Comparison of ENCODE assay signal across 9 cellular contexts in genomic region chr17:78355701-78356100, GRCh38. TPM values are rescaled to one million over a fixed set of nuclear protein-coding genes. Genes with fewer than 3 reads are reported as not detected.
DNase-seq lines count a peak whose midpoint lies in the region; ATAC-seq, FAIRE-seq and TF ChIP-seq lines count a peak whose summit lies in the region.
"Had no signal": no experiment of that assay in that cellular context is flagged by ENCODE, and none has a peak within 500 bp of the region (broad histone marks: within the 10 kb centered on the region; RNA-seq: fewer than 3 reads in every experiment).

No MANE protein-coding gene starts in this region.

- H3K9me1 ChIP-seq in K562 (ENCODE audit: control insufficient read depth, insufficient read depth, low read length) = peaks cover 23% of the 10 kb centered on the region

- 17% methylated on average over 3 of the region's 3 CpGs for WGBS in K562 (ENCODE audit: insufficient coverage, low coverage, missing lambda C conversion rate)
- WGBS in mesenchymal stem cell = 72% methylated on average over 3 of the region's 3 CpGs

- no peak for TF ChIP-seq EP300 in K562 (IDR thresholded peaks at IDR 0.05; ENCODE audit: low read length)

- peak overlapping the region; percentile 49 for H2BK15ac ChIP-seq in mesenchymal stem cell (ENCODE audit: low read depth, poor library complexity, severe bottlenecking)

- H3K14ac ChIP-seq in mesenchymal stem cell (ENCODE audit: low read length in 2 of 2) = peak overlapping the region in 1 of 2 experiments; percentile 48

- peak overlapping the region; percentile 38 to 72 for H2BK12ac ChIP-seq in mesenchymal stem cell (ENCODE audit: low read length in 2 of 2)

- no peak overlapping the region for H3K4ac ChIP-seq in mesenchymal stem cell (ENCODE audit: low read depth in 1 of 2, low read length in 2 of 2)

- peak overlapping the region; percentile 73 for H2AK5ac ChIP-seq in mesenchymal stem cell (ENCODE audit: low read length, severe bottlenecking)

- no peak overlapping the region; the same call in 1 of the 2 replicates for H3K4me2 ChIP-seq in K562 (ENCODE audit: insufficient read depth, low read length)
- no peak overlapping the region for H3K4me2 ChIP-seq in mesenchymal stem cell (ENCODE audit: low read length, poor library complexity, severe bottlenecking)

- H4K8ac ChIP-seq in mesenchymal stem cell (ENCODE audit: low read length) = no peak overlapping the region

- peaks cover 37% of the 10 kb centered on the region for H4K20me1 ChIP-seq in K562 (replicated peaks; ENCODE audit: control insufficient read depth, insufficient read depth, low read length)

- no peak for FAIRE-seq in K562 (lab: Jason Lieb, UNC)
- FAIRE-seq in urothelium cell line (lab: Jason Lieb, UNC) = peak; percentile 79

- no peak overlapping the region for H3K23ac ChIP-seq in mesenchymal stem cell (ENCODE audit: low read length in 2 of 2)

- no peaks in the 10 kb centered on the region for H3K79me1 ChIP-seq in mesenchymal stem cell (replicated peaks; ENCODE audit: low read length, poor library complexity, severe bottlenecking)

- H3K27ac ChIP-seq in cardiac muscle cell = peak overlapping the region; percentile 97
- H3K27ac ChIP-seq in K562 (ENCODE audit: extremely low read depth, low read depth, low read length) = no peak overlapping the region
- peak overlapping the region; percentile 70 for H3K27ac ChIP-seq in mesenchymal stem cell (ENCODE audit: low read length, poor library complexity, severe bottlenecking)
- H3K27ac ChIP-seq: BLaER1 had no signal

- TF ChIP-seq RAD21 in K562 (CRISPR knock-in tag; conservative IDR thresholded peaks at IDR 0.05 in 1 of 2, IDR thresholded peaks at IDR 0.05 in 1 of 2) = no peak

- TF ChIP-seq CTCF in cardiac muscle cell (IDR thresholded peaks at IDR 0.05; ENCODE audit: low read depth, low read length) = no peak
- TF ChIP-seq CTCF in K562 (IDR thresholded peaks at IDR 0.05 in 2 of 3, conservative IDR thresholded peaks at IDR 0.05 in 1 of 3; ENCODE audit: insufficient read depth in 2 of 3, low read depth in 1 of 3, low read length in 3 of 3) = no peak

- H3K9me3 ChIP-seq in cardiac muscle cell (ENCODE audit: low read depth) = no peaks in the 10 kb centered on the region
- no peaks in the 10 kb centered on the region for H3K9me3 ChIP-seq in K562 (replicated peaks; ENCODE audit: control insufficient read depth, insufficient read depth, low read depth, low read length)
- no peaks in the 10 kb centered on the region for H3K9me3 ChIP-seq in mesenchymal stem cell (ENCODE audit: control insufficient read depth, low read length)
- H3K9me3 ChIP-seq: BLaER1 had no signal

- peak in 1 of 2 donors; percentile 25 for DNase-seq in cardiac muscle cell (ENCODE audit: low read depth in 1 of 2, low spot score in 1 of 2)
- no peak for DNase-seq in left ventricle myocardium superior
- no peak for DNase-seq in K562 (ENCODE audit: extremely low read depth in 1 of 4, low spot score in 3 of 4)
- no peak for DNase-seq in mesenchymal stem cell
- no peak for DNase-seq in urothelium cell line (ENCODE audit: low spot score)

- H3K27me3 ChIP-seq in cardiac muscle cell (no peaks in the 10 kb centered on the region), K562 (ENCODE audit: control insufficient read depth in 2 of 2, insufficient read depth in 2 of 2, low read length in 2 of 2) (no peaks in the 10 kb centered on the region), mesenchymal stem cell (ENCODE audit: control insufficient read depth in 1 of 2, insufficient read depth in 1 of 2, low read length in 2 of 2) (no peaks in the 10 kb centered on the region)

- TF ChIP-seq POLR2A in K562 (conservative IDR thresholded peaks at IDR 0.05) = no peak

- POLR2A ChIA-PET in K562 (lab: Yijun Ruan, JAX) = interaction anchor here (0.7 to 1.7 kb wide), 5 partner anchors 8 to 101 kb away, joined by 3 read pairs; no protein-coding TSS in a partner anchor

- H3K36me3 ChIP-seq in cardiac muscle cell (no peaks in the 10 kb centered on the region), K562 (ENCODE audit: control insufficient read depth, insufficient read depth, low read length) (peaks cover 33% of the 10 kb centered on the region), mesenchymal stem cell (ENCODE audit: control insufficient read depth in 1 of 2, insufficient read depth in 2 of 2, low read depth in 1 of 2, low read length in 2 of 2) (peaks cover 32 to 38% of the 10 kb centered on the region in 2 experiments)
- H3K36me3 ChIP-seq: BLaER1 had no signal

- peaks cover 41% of the 10 kb centered on the region for H3K79me2 ChIP-seq in K562 (ENCODE audit: control insufficient read depth, insufficient read depth, low read length)

- H3K4me3 ChIP-seq in cardiac muscle cell (no peak overlapping the region), K562 (no peak overlapping the region), mesenchymal stem cell (ENCODE audit: insufficient read depth in 1 of 2, low read depth in 1 of 2, low read length in 2 of 2) (peak overlapping the region in 1 of 2 experiments; percentile 75)
- H3K4me3 ChIP-seq: BLaER1 had no signal

- H2AFZ ChIP-seq in K562 (ENCODE audit: low read depth, low read length) (no peak overlapping the region), mesenchymal stem cell (ENCODE audit: low read depth, low read length) (no peak overlapping the region)

- H3K4me1 ChIP-seq in cardiac muscle cell (ENCODE audit: low read depth) (peaks cover 59% of the 10 kb centered on the region), K562 (replicated peaks in 1 of 2; ENCODE audit: control insufficient read depth in 2 of 2, insufficient read depth in 2 of 2, low read length in 2 of 2) (peaks cover 47 to 78% of the 10 kb centered on the region in 2 experiments), mesenchymal stem cell (ENCODE audit: control insufficient read depth, insufficient read depth, low read depth, low read length) (peaks cover 60% of the 10 kb centered on the region)

- H2BK120ac ChIP-seq in mesenchymal stem cell (ENCODE audit: low read depth, low read length) = peak overlapping the region; percentile 24

- no TSS peak for BruUV-seq in K562 (replicated peaks; lab: Mats Ljungman, UMichigan)

- H2BK5ac ChIP-seq in mesenchymal stem cell (ENCODE audit: low read depth, low read length, poor library complexity, severe bottlenecking) = no peak overlapping the region

- H3K18ac ChIP-seq in mesenchymal stem cell (ENCODE audit: low read depth in 1 of 2, low read length in 2 of 2) = no peak overlapping the region

- ATAC-seq in left ventricle myocardium superior = no peak
- ATAC-seq in K562 = no peak
- no peak for ATAC-seq in HG02588 (IDR thresholded peaks at IDR 0.05; ENCODE audit: unreplicated experiment)
- ATAC-seq in HG03280 (IDR thresholded peaks at IDR 0.05; ENCODE audit: unreplicated experiment) = no peak
- ATAC-seq in GM21526 (IDR thresholded peaks at IDR 0.05; ENCODE audit: low FRiP score, unreplicated experiment) = no peak

- intact Hi-C loops in left ventricle myocardium superior (cut with micrococcal nuclease) (no loop called here), K562 (cut with micrococcal nuclease) (no loop called here)

- in situ Hi-C loops in K562 (cut with MboI) = no loop called here

- CTCF ChIA-PET in K562 (lab: Yijun Ruan, JAX; ENCODE audit: low intra/inter-chr PET ratio) = no interaction called here

- H3K9ac ChIP-seq in K562 (ENCODE audit: insufficient read depth in 1 of 2, low read depth in 2 of 2, low read length in 2 of 2) = peak overlapping the region; percentile 7 to 8; a peak in 2 of 4 replicates
- H3K9ac ChIP-seq in mesenchymal stem cell (ENCODE audit: low read length) = peak overlapping the region; percentile 76
- H3K9ac ChIP-seq: BLaER1 had no signal

- no peak overlapping the region for H4K91ac ChIP-seq in mesenchymal stem cell (ENCODE audit: low read length)

RNA-seq across cellular contexts. Expression of gene SOCS3, which starts 4.2 kb away (rescaled TPM):
- total RNA-seq in cardiac muscle cell = 51.7 and 59.0 TPM in 2 replicates
- polyA plus RNA-seq in cardiac muscle cell = 33.3 and 45.5 TPM in 2 replicates
- total RNA-seq in left ventricle myocardium superior = 11.1 TPM
- 20.8 and 58.5 TPM in 2 replicates for total RNA-seq in K562 (2011; cell fraction: chromatin; rRNA removed; ENCODE audit: low replicate concordance)
- total RNA-seq in K562 (2011; cell fraction: nucleolus; rRNA removed) = 62.9 and 64.2 TPM in 2 replicates
- 32.2 and 39.5 TPM in 2 replicates for total RNA-seq in K562 (2011; cell fraction: nucleoplasm; rRNA removed)
- 37.3 and 38.9 TPM in 2 replicates for total RNA-seq in K562 (2014; rRNA removed)
- total RNA-seq in K562 (2014; rRNA removed; fragmentation: Illumina TruSeq; extraction: Trizol) = 13.7 and 14.4 TPM in 2 replicates
- total RNA-seq in K562 (2015; rRNA removed; fragmentation: Illumina TruSeq; extraction: Trizol) = 10.9 and 12.3 TPM in 2 replicates
- 30.7 and 36.8 TPM in 2 replicates for total RNA-seq in K562 (2021)
- 12.7 and 17.9 TPM in 2 replicates for polyA plus RNA-seq in K562 (2011; rRNA removed)
- polyA plus RNA-seq in K562 (2011; cell fraction: cytosol; rRNA removed) = 12.3 and 31.5 TPM in 2 replicates
- 26.9 and 59.7 TPM in 2 replicates for polyA plus RNA-seq in K562 (2011; cell fraction: nucleus; rRNA removed)
- polyA plus RNA-seq in K562 (2012) = 8.8 and 9.6 TPM in 2 replicates
- polyA plus RNA-seq in K562 (2014; fragmentation: Illumina TruSeq; extraction: Trizol) = 12.5 and 19.4 TPM in 2 replicates
- under 1 TPM; 0.56 to 0.92 TPM for polyA plus RNA-seq in K562 (2014; fragmentation: Nextera tagmentation; extraction: Ambion mirVana)
- polyA plus RNA-seq in K562 (2014; rRNA removed) = 17.5 and 21.9 TPM in 2 replicates
- polyA minus RNA-seq in K562 (2011; rRNA and poly(A)+ RNA removed) = 12.4 and 23.2 TPM in 2 replicates
- 22.2 and 30.9 TPM in 2 replicates for polyA minus RNA-seq in K562 (2011; cell fraction: cytosol; rRNA and poly(A)+ RNA removed)
- polyA minus RNA-seq in K562 (2011; cell fraction: nucleus; rRNA and poly(A)+ RNA removed) = 23.3 and 27.7 TPM in 2 replicates
- 64.5 TPM for polyA plus RNA-seq in mesenchymal stem cell (2013, experiment 1 of 2)
- 62.3 TPM for polyA plus RNA-seq in mesenchymal stem cell (2013, experiment 2 of 2)

RNA-seq across cellular contexts. Expression of gene PGS1, which starts 22.7 kb away (rescaled TPM):
- 52.5 and 64.7 TPM in 2 replicates for total RNA-seq in cardiac muscle cell
- 46.7 and 50.7 TPM in 2 replicates for polyA plus RNA-seq in cardiac muscle cell
- total RNA-seq in left ventricle myocardium superior = 18.3 TPM
- 72.8 and 169 TPM in 2 replicates for total RNA-seq in K562 (2011; cell fraction: chromatin; rRNA removed; ENCODE audit: low replicate concordance)
- 88.1 and 96.7 TPM in 2 replicates for total RNA-seq in K562 (2011; cell fraction: nucleolus; rRNA removed)
- 70.5 and 71.8 TPM in 2 replicates for total RNA-seq in K562 (2011; cell fraction: nucleoplasm; rRNA removed)
- 24.0 and 33.4 TPM in 2 replicates for total RNA-seq in K562 (2014; rRNA removed)
- total RNA-seq in K562 (2014; rRNA removed; fragmentation: Illumina TruSeq; extraction: Trizol) = 10.7 and 14.0 TPM in 2 replicates
- 16.9 and 20.3 TPM in 2 replicates for total RNA-seq in K562 (2015; rRNA removed; fragmentation: Illumina TruSeq; extraction: Trizol)
- total RNA-seq in K562 (2021) = 33.5 and 38.4 TPM in 2 replicates
- polyA plus RNA-seq in K562 (2011; rRNA removed) = 39.4 and 43.6 TPM in 2 replicates
- 36.4 and 45.7 TPM in 2 replicates for polyA plus RNA-seq in K562 (2011; cell fraction: cytosol; rRNA removed)
- 113 and 149 TPM in 2 replicates for polyA plus RNA-seq in K562 (2011; cell fraction: nucleus; rRNA removed)
- 24.6 and 37.9 TPM in 2 replicates for polyA plus RNA-seq in K562 (2012)
- 22.3 and 27.0 TPM in 2 replicates for polyA plus RNA-seq in K562 (2014; fragmentation: Illumina TruSeq; extraction: Trizol)
- 1 to 10 TPM; 1.3 to 1.8 TPM for polyA plus RNA-seq in K562 (2014; fragmentation: Nextera tagmentation; extraction: Ambion mirVana)
- 29.7 and 36.0 TPM in 2 replicates for polyA plus RNA-seq in K562 (2014; rRNA removed)
- polyA minus RNA-seq in K562 (2011; rRNA and poly(A)+ RNA removed) = 23.3 and 26.9 TPM in 2 replicates
- 30.8 and 30.9 TPM in 2 replicates for polyA minus RNA-seq in K562 (2011; cell fraction: cytosol; rRNA and poly(A)+ RNA removed)
- 40.8 and 57.1 TPM in 2 replicates for polyA minus RNA-seq in K562 (2011; cell fraction: nucleus; rRNA and poly(A)+ RNA removed)
- 21.8 TPM for polyA plus RNA-seq in mesenchymal stem cell (2013, experiment 1 of 2)
- polyA plus RNA-seq in mesenchymal stem cell (2013, experiment 2 of 2) = 22.1 TPM
